Comparison of ENCODE assay signal across 1 cellular context in the genomic region with DNA sequence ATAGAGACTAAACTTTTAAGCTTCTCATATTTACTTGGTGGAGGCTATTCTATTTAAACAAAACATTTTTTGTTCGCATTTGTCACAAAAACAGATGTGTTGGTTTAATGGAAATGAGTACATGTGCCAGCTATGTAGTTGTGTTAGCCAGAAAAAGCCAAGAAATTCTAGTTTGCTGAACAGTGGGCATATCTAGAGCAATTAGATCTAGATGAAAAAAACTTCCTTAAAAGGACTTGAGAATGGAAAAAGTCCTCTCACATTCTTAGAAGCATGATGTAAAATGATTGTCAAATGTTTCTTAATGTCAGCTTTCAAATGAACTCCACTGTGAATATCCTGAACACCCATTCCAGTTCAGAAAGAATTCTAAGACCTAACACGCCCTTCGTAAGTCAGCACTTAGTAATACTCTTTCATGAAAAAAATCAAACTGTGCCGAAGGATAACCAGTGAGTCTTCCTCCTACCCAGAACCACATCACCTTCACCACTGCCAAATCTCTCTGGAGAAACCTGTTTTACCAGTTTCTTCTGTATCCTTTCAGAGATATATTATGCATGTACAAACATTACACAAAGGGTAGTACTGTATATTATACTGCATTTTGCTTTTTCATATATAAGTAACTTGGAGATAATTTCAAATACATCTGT.
TF ChIP-seq lines count a peak whose summit lies in the region.

No MANE protein-coding gene starts in this region.

TF ChIP-seq in IMR-90, 13 proteins besides CTCF, POLR2A, EP300 and RAD21 (continued from another document):
- no peak for TF ChIP-seq CEBPB (IDR thresholded peaks at IDR 0.05; ENCODE audit: low read depth, low read length)
